15 cellular contexts compared by ENCODE assay signal in the genomic region with DNA sequence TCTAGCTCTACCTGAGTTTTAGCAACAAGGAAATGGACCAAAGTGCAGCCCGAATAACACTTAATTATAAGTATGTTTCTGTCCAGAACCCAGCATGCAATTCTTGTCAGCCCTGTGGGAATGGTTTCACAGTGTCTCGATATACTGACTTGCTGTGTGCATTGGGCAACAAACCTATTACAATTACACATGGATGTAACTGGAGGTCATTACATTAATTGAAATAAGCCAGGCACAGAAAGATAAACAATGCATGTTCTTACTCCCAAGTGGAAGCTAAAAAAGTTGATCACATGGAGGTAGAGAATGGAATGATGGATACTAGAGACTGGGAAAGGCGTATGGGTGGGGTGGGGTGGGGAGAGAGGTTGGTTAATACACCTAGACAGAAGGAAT. TPM values are rescaled to one million over a fixed set of nuclear protein-coding genes. Genes with fewer than 3 reads are reported as not detected.
A peak's percentile ranks its signal among the peaks of the same experiment; 100 is the strongest.
DNase-seq lines count a peak whose midpoint lies in the region; ATAC-seq and TF ChIP-seq lines count a peak whose summit lies in the region.
"Had no signal": no experiment of that assay in that cellular context is flagged by ENCODE, and none has a peak within 500 bp of the region (broad histone marks: within the 10 kb centered on the region; RNA-seq: fewer than 3 reads in every experiment).

No MANE protein-coding gene starts in this region.

- no peak overlapping the region for H2BK15ac ChIP-seq in H9 (ENCODE audit: low read depth, low read length)

- H3K36me3 ChIP-seq in adipocyte (ENCODE audit: control insufficient read depth, insufficient read depth, low read length, severe bottlenecking) = no peaks in the 10 kb centered on the region
- no peaks in the 10 kb centered on the region for H3K36me3 ChIP-seq in iPS-20b (ENCODE audit: insufficient read depth, low read depth, low read length)
- no peaks in the 10 kb centered on the region for H3K36me3 ChIP-seq in effector memory CD4-positive, alpha-beta T cell (ENCODE audit: control insufficient read depth, insufficient read depth, low read length)
- no peaks in the 10 kb centered on the region for H3K36me3 ChIP-seq in naive thymus-derived CD4-positive, alpha-beta T cell (ENCODE audit: control insufficient read depth in 2 of 3, insufficient read depth in 3 of 3, low read length in 3 of 3)
- no peaks in the 10 kb centered on the region for H3K36me3 ChIP-seq in Karpas-422 (ENCODE audit: insufficient read depth, low read length)
- H3K36me3 ChIP-seq: BE2C had no signal

- H3K27ac ChIP-seq in H9 (ENCODE audit: insufficient read length, low read depth, low read length) (peak overlapping the region; percentile 63), iPS-20b (ENCODE audit: low read length) (peak overlapping the region; percentile 82), Karpas-422 (ENCODE audit: low read length) (no peak overlapping the region)
- no peak overlapping the region for H3K27ac ChIP-seq in effector memory CD4-positive, alpha-beta T cell (ENCODE audit: insufficient read depth, low read length, poor library complexity, severe bottlenecking)
- H3K27ac ChIP-seq in naive thymus-derived CD4-positive, alpha-beta T cell (ENCODE audit: low read depth, low read length) = no peak overlapping the region
- H3K27ac ChIP-seq: GM23248 had no signal

- no peak for DNase-seq in H9
- DNase-seq in adipocyte (ENCODE audit: low read depth) = peak; percentile 47
- no peak for DNase-seq in type B pancreatic cell (ENCODE audit: extremely low spot score, unreplicated experiment)
- DNase-seq in effector memory CD4-positive, alpha-beta T cell = no peak
- no peak for DNase-seq in naive thymus-derived CD4-positive, alpha-beta T cell
- DNase-seq in Karpas-422 = no peak
- DNase-seq: ACHN; BE2C; C1 segment of cervical spinal cord; CD4-positive, CD25-positive, alpha-beta regulatory T cell; CD8-positive, alpha-beta memory T cell; COR-L47; GM23248; H7 had no signal

- H3K4me1 Mint-ChIP-seq in H9 = peaks cover 54 to 68% of the 10 kb centered on the region in 2 experiments
- peaks cover 16% of the 10 kb centered on the region for H3K4me1 Mint-ChIP-seq in type B pancreatic cell (ENCODE audit: unreplicated experiment)
- H3K4me1 Mint-ChIP-seq in naive thymus-derived CD4-positive, alpha-beta T cell = peaks cover 5 to 8% (median 7%) of the 10 kb centered on the region in 7 donors

- no peak overlapping the region for H3K56ac ChIP-seq in H9 (ENCODE audit: insufficient read length, low read depth, low read length)

- no peak overlapping the region for H3K4ac ChIP-seq in H9 (ENCODE audit: low read depth, low read length)

- H2AK5ac ChIP-seq in H9 (ENCODE audit: insufficient read length, low read length) = no peak overlapping the region

- H4K8ac ChIP-seq in H9 (replicated peaks; ENCODE audit: insufficient read length, low read depth, low read length) = no peak overlapping the region

- H3K36me3 Mint-ChIP-seq in H9 (ENCODE audit: insufficient read depth in 1 of 3, low read depth in 3 of 3) = no peaks in the 10 kb centered on the region
- H3K36me3 Mint-ChIP-seq in type B pancreatic cell = no peaks in the 10 kb centered on the region
- H3K36me3 Mint-ChIP-seq in naive thymus-derived CD4-positive, alpha-beta T cell = peaks cover 0 to 1% (median 0%) of the 10 kb centered on the region in 5 donors
- H3K36me3 Mint-ChIP-seq: CD4-positive, CD25-positive, alpha-beta regulatory T cell; CD8-positive, alpha-beta memory T cell had no signal

- H2BK120ac ChIP-seq in H9 (ENCODE audit: low read depth, low read length, poor library complexity, severe bottlenecking) = no peak overlapping the region

- no peaks in the 10 kb centered on the region for H3K9me3 Mint-ChIP-seq in H9
- H3K9me3 Mint-ChIP-seq in type B pancreatic cell = no peaks in the 10 kb centered on the region
- H3K9me3 Mint-ChIP-seq in naive thymus-derived CD4-positive, alpha-beta T cell = no peaks in the 10 kb centered on the region
- H3K9me3 Mint-ChIP-seq: CD4-positive, CD25-positive, alpha-beta regulatory T cell had no signal

- H3K9ac ChIP-seq in H9 (ENCODE audit: extremely low read depth, insufficient read length, low read length) (no peak overlapping the region), adipocyte (ENCODE audit: low read length) (no peak overlapping the region), iPS-20b (ENCODE audit: low read depth, low read length) (peak overlapping the region; percentile 53; the same call in 1 of the 2 replicates), Karpas-422 (ENCODE audit: low read length) (no peak overlapping the region)
- H3K9ac ChIP-seq: GM23248 had no signal

- no peak overlapping the region for H3K4me3 ChIP-seq in adipocyte (ENCODE audit: low read length)
- peak overlapping the region; percentile 38; the same call in 1 of the 2 replicates for H3K4me3 ChIP-seq in iPS-20b (ENCODE audit: low read length)
- no peak overlapping the region for H3K4me3 ChIP-seq in effector memory CD4-positive, alpha-beta T cell (ENCODE audit: insufficient read depth, low read depth, low read length, poor library complexity, severe bottlenecking)
- H3K4me3 ChIP-seq in naive thymus-derived CD4-positive, alpha-beta T cell (ENCODE audit: low read length) = no peak overlapping the region
- no peak overlapping the region for H3K4me3 ChIP-seq in Karpas-422 (ENCODE audit: low read length)
- H3K4me3 ChIP-seq: GM23248 had no signal

- H3K14ac ChIP-seq in H9 (ENCODE audit: insufficient read depth, low read length) = no peak overlapping the region

- intact Hi-C loops in naive thymus-derived CD4-positive, alpha-beta T cell (cut with micrococcal nuclease) = no loop called here

- H3K9me3 ChIP-seq in H9 (ENCODE audit: control insufficient read depth, low read depth, low read length) = no peaks in the 10 kb centered on the region
- no peaks in the 10 kb centered on the region for H3K9me3 ChIP-seq in adipocyte (ENCODE audit: control insufficient read depth, low read length)
- no peaks in the 10 kb centered on the region for H3K9me3 ChIP-seq in iPS-20b (ENCODE audit: insufficient read depth, low read depth, low read length)
- H3K9me3 ChIP-seq in effector memory CD4-positive, alpha-beta T cell (ENCODE audit: control insufficient read depth, low read length) = no peaks in the 10 kb centered on the region
- no peaks in the 10 kb centered on the region for H3K9me3 ChIP-seq in naive thymus-derived CD4-positive, alpha-beta T cell (ENCODE audit: control insufficient read depth in 2 of 3, low read length in 3 of 3)
- no peaks in the 10 kb centered on the region for H3K9me3 ChIP-seq in Karpas-422 (ENCODE audit: low read length)
- H3K9me3 ChIP-seq: BE2C had no signal

- no peaks in the 10 kb centered on the region for H3K79me1 ChIP-seq in H9 (ENCODE audit: insufficient read depth, low read depth, low read length, poor library complexity, severe bottlenecking)

- H3K27me3 ChIP-seq in H9 (ENCODE audit: insufficient read depth, low read length) (no peaks in the 10 kb centered on the region), adipocyte (replicated peaks; ENCODE audit: control insufficient read depth, insufficient read depth, low read length) (peaks cover 32% of the 10 kb centered on the region), iPS-20b (ENCODE audit: insufficient read depth, low read length) (peaks cover 9% of the 10 kb centered on the region; the same call in 1 of the 2 replicates), Karpas-422 (ENCODE audit: low read length) (no peaks in the 10 kb centered on the region)
- H3K27me3 ChIP-seq in effector memory CD4-positive, alpha-beta T cell (replicated peaks; ENCODE audit: control insufficient read depth, insufficient read depth, low read length, poor library complexity, severe bottlenecking) = peaks cover 16% of the 10 kb centered on the region
- peaks cover 0 to 6% of the 10 kb centered on the region in 2 donors for H3K27me3 ChIP-seq in naive thymus-derived CD4-positive, alpha-beta T cell (ENCODE audit: control insufficient read depth in 2 of 2, insufficient read depth in 2 of 2, low read length in 2 of 2)

- H3K4me2 ChIP-seq in H9 (ENCODE audit: insufficient read depth, insufficient read length, low read length) (no peak overlapping the region), Karpas-422 (ENCODE audit: low read depth, low read length, poor library complexity, severe bottlenecking) (no peak overlapping the region)

- no peak for TF ChIP-seq CTCF in H9 (conservative IDR thresholded peaks at IDR 0.05)
- TF ChIP-seq CTCF in type B pancreatic cell (conservative IDR thresholded peaks at IDR 0.05) = no peak

- H2BK20ac ChIP-seq in H9 (ENCODE audit: low read depth, low read length, poor library complexity, severe bottlenecking) = no peak overlapping the region

- no peaks in the 10 kb centered on the region for H4K20me1 ChIP-seq in H9 (ENCODE audit: control insufficient read depth, insufficient read depth, insufficient read length)
- no peaks in the 10 kb centered on the region for H4K20me1 ChIP-seq in Karpas-422 (ENCODE audit: insufficient read depth, low read depth, low read length)

- no peak overlapping the region for H2AFZ ChIP-seq in H9 (ENCODE audit: low read length)
- no peak overlapping the region for H2AFZ ChIP-seq in Karpas-422 (ENCODE audit: low read length)
- H2AFZ ChIP-seq: GM23248 had no signal

- H3K4me1 ChIP-seq in H9 (ENCODE audit: insufficient read depth, low read length) (peaks cover 19% of the 10 kb centered on the region; the same call in 1 of the 2 replicates), adipocyte (ENCODE audit: control insufficient read depth, insufficient read depth, low read length) (peaks cover 10% of the 10 kb centered on the region), iPS-20b (ENCODE audit: insufficient read depth, low read length) (peaks cover 32% of the 10 kb centered on the region), Karpas-422 (ENCODE audit: low read length) (no peaks in the 10 kb centered on the region)
- no peaks in the 10 kb centered on the region for H3K4me1 ChIP-seq in effector memory CD4-positive, alpha-beta T cell (ENCODE audit: control insufficient read depth, insufficient read depth, low read length, poor library complexity, severe bottlenecking)
- no peaks in the 10 kb centered on the region for H3K4me1 ChIP-seq in naive thymus-derived CD4-positive, alpha-beta T cell (ENCODE audit: control insufficient read depth in 2 of 2, insufficient read depth in 2 of 2, low read length in 2 of 2)
- H3K4me1 ChIP-seq: BE2C had no signal

- POLR2A ChIA-PET in naive thymus-derived CD4-positive, alpha-beta T cell (lab: Charles Lee) = no interaction called here

- peak overlapping the region; percentile 63 for H3K18ac ChIP-seq in H9 (ENCODE audit: insufficient read length, low read depth, low read length)

- H3T11ph ChIP-seq in H9 (ENCODE audit: low read length) = no peak overlapping the region

- no peak overlapping the region for H2BK5ac ChIP-seq in H9 (ENCODE audit: insufficient read length, low read length)

- WGBS in H9 (ENCODE audit: extremely low coverage, insufficient read length, low lambda C conversion rate) = 100% methylated on average over 1 of the region's 3 CpGs

- H3K27ac Mint-ChIP-seq in H9 (peak overlapping the region in 2 of 3 experiments; percentile 93 to 95; a peak in 4 of 7 replicates), type B pancreatic cell (peak overlapping the region; percentile 64)
- peak overlapping the region in 1 of 9 donors; percentile 15 for H3K27ac Mint-ChIP-seq in naive thymus-derived CD4-positive, alpha-beta T cell
- H3K27ac Mint-ChIP-seq: CD4-positive, CD25-positive, alpha-beta regulatory T cell; CD8-positive, alpha-beta memory T cell had no signal

- H3K4me3 Mint-ChIP-seq in H9 (no peak overlapping the region), type B pancreatic cell (no peak overlapping the region)
- H3K4me3 Mint-ChIP-seq in naive thymus-derived CD4-positive, alpha-beta T cell = no peak overlapping the region
- H3K4me3 Mint-ChIP-seq: CD4-positive, CD25-positive, alpha-beta regulatory T cell; CD8-positive, alpha-beta memory T cell had no signal

- no peak overlapping the region for H2BK12ac ChIP-seq in H9 (ENCODE audit: insufficient read length, low read depth, low read length)

- no peak for ATAC-seq in naive thymus-derived CD4-positive, alpha-beta T cell

- H3K79me2 ChIP-seq in H9 (ENCODE audit: insufficient read depth, low read length) (peaks cover 3% of the 10 kb centered on the region; the same call in 1 of the 2 replicates), Karpas-422 (ENCODE audit: low read length) (no peaks in the 10 kb centered on the region)

- CTCF ChIA-PET in naive thymus-derived CD4-positive, alpha-beta T cell (lab: Charles Lee) = interaction anchor here (0.6 kb wide), 1 partner anchor 172 kb away, joined by 4 read pairs; no protein-coding TSS in a partner anchor

- H3K9me2 ChIP-seq in Karpas-422 (replicated peaks; ENCODE audit: insufficient read depth, low read length) = no peaks in the 10 kb centered on the region

- H3K23ac ChIP-seq in H9 (ENCODE audit: insufficient read length, low read depth, low read length) = no peak overlapping the region

- H4K91ac ChIP-seq in H9 (ENCODE audit: insufficient read length, low read depth, low read length) = no peak overlapping the region

- H3K27me3 Mint-ChIP-seq in H9 (ENCODE audit: low read depth) (no peaks in the 10 kb centered on the region), type B pancreatic cell (peaks cover 34% of the 10 kb centered on the region)
- H3K27me3 Mint-ChIP-seq in naive thymus-derived CD4-positive, alpha-beta T cell = peaks cover 25 to 35% (median 30%) of the 10 kb centered on the region in 5 donors

- H3K23me2 ChIP-seq in H9 (ENCODE audit: insufficient read length, low read depth, low read length, poor library complexity, severe bottlenecking) = peaks cover 5% of the 10 kb centered on the region

- H4K5ac ChIP-seq in H9 (ENCODE audit: insufficient read length, low read depth, low read length) = no peak overlapping the region

RNA-seq across cellular contexts. Expression of gene CYP2S1, which starts 5.1 kb away (rescaled TPM):
- total RNA-seq in H9 (2021) (159 and 175 TPM in 2 replicates), type B pancreatic cell (ENCODE audit: low replicate concordance) (33.1 and 121 TPM in 2 replicates)
- total RNA-seq in naive thymus-derived CD4-positive, alpha-beta T cell = 1 to 10 TPM in 2 of 5 experiments, under 1 TPM in 3; 0.24 to 4.1 (median 0.74) TPM
- polyA plus RNA-seq in naive thymus-derived CD4-positive, alpha-beta T cell = not detected
- total RNA-seq in Karpas-422 (2014; rRNA removed; shearing (Covaris generic); ENCODE audit: low replicate concordance) = not detected in 2 replicates
- total RNA-seq: CD4-positive, CD25-positive, alpha-beta regulatory T cell; CD8-positive, alpha-beta memory T cell; GM23248 had no signal
- polyA plus RNA-seq: CD8-positive, alpha-beta memory T cell; GM23248 had no signal

RNA-seq across cellular contexts. Expression of gene AXL, which starts 31.1 kb away (rescaled TPM):
- total RNA-seq in H9 (2021) (29.4 and 30.3 TPM in 2 replicates), type B pancreatic cell (ENCODE audit: low replicate concordance) (8.8 and 20.9 TPM in 2 replicates)
- under 1 TPM in 4 of 5 experiments, not detected in 1; 0.12 to 0.54 (median 0.35) TPM for total RNA-seq in naive thymus-derived CD4-positive, alpha-beta T cell
- polyA plus RNA-seq in naive thymus-derived CD4-positive, alpha-beta T cell = under 1 TPM; 0.16 to 0.19 TPM
- total RNA-seq in Karpas-422 (2014; rRNA removed; shearing (Covaris generic); ENCODE audit: low replicate concordance) = not detected in 2 replicates
- total RNA-seq: CD4-positive, CD25-positive, alpha-beta regulatory T cell had no signal

Comparison
In these comparisons a context has a peak if more than half of its experiments do, and no peak if none do; other contexts are left out.
1. H3K27ac ChIP-seq: peak in H9 (single experiment) and iPS-20b (single experiment); none in effector memory CD4-positive, alpha-beta T cell (single experiment), naive thymus-derived CD4-positive, alpha-beta T cell (single experiment) and Karpas-422 (single experiment).